Comparison of ENCODE assay signal across 17 cellular contexts in the genomic region with DNA sequence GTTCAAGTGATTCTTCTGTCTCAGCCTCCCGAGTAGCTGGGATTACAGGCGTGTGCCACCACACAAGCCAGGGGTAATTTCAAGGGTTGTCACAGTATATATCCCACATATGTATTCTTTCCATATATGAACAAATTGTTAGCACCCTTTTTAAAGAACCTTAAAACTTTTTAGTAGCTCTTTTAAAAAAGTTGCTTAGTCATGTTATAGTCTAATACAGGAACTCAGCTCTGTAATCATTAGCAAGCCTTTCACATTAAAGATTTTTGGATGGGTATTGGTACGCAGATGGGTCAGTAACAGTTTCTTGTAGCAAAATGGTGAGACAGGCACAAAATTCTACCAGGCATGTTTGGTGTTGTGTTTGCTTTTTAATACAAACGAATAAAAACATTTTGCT. TPM values are rescaled to one million over a fixed set of nuclear protein-coding genes. Genes with fewer than 3 reads are reported as not detected.
DNase-seq lines count a peak whose midpoint lies in the region; ATAC-seq, FAIRE-seq and TF ChIP-seq lines count a peak whose summit lies in the region.
"Had no signal": no experiment of that assay in that cellular context is flagged by ENCODE, and none has a peak within 500 bp of the region (broad histone marks: within the 10 kb centered on the region; RNA-seq: fewer than 3 reads in every experiment).

No MANE protein-coding gene starts in this region.

- peak overlapping the region; percentile 74 for H3K27ac Mint-ChIP-seq in activated naive CD4-positive, alpha-beta T cell treated with anti-CD3 and anti-CD28 coated beads, Interleukin-2, amount 50 U/mL, for 24 hours
- peak overlapping the region in 1 of 2 donors; percentile 44 for H3K27ac Mint-ChIP-seq in activated naive CD4-positive, alpha-beta T cell treated with anti-CD3 and anti-CD28 coated beads, Interleukin-2, amount 50 U/mL, for 72 hours
- H3K27ac Mint-ChIP-seq in HFFc6: peak overlapping the region; percentile 69
- peak overlapping the region; percentile 77 for H3K27ac Mint-ChIP-seq in activated T-helper 17 cell treated with anti-CD3 and anti-CD28 coated beads, Interleukin-2, amount 50 U/mL, for 72 hours
- peak overlapping the region; percentile 52 for H3K27ac Mint-ChIP-seq in progenitor cell of endocrine pancreas
- H3K27ac Mint-ChIP-seq: neural progenitor cell had no signal

- no peaks in the 10 kb centered on the region for H3K27me3 Mint-ChIP-seq in activated naive CD4-positive, alpha-beta T cell treated with anti-CD3 and anti-CD28 coated beads, Interleukin-2, amount 50 U/mL, for 24 hours
- H3K27me3 Mint-ChIP-seq in HFFc6 (ENCODE audit: insufficient read depth) (peaks cover 2% of the 10 kb centered on the region; the same call in 1 of the 2 replicates), progenitor cell of endocrine pancreas (no peaks in the 10 kb centered on the region)
- no peaks in the 10 kb centered on the region for H3K27me3 Mint-ChIP-seq in activated T-helper 17 cell treated with anti-CD3 and anti-CD28 coated beads, Interleukin-2, amount 50 U/mL, for 72 hours

- H3K36me3 Mint-ChIP-seq in activated naive CD4-positive, alpha-beta T cell treated with anti-CD3 and anti-CD28 coated beads, Interleukin-2, amount 50 U/mL, for 24 hours: peaks cover 8% of the 10 kb centered on the region
- peaks cover 0 to 10% of the 10 kb centered on the region in 2 donors for H3K36me3 Mint-ChIP-seq in activated naive CD4-positive, alpha-beta T cell treated with anti-CD3 and anti-CD28 coated beads, Interleukin-2, amount 50 U/mL, for 72 hours
- peaks cover 22% of the 10 kb centered on the region for H3K36me3 Mint-ChIP-seq in HFFc6 (ENCODE audit: low read depth)
- H3K36me3 Mint-ChIP-seq in activated T-helper 17 cell treated with anti-CD3 and anti-CD28 coated beads, Interleukin-2, amount 50 U/mL, for 72 hours (ENCODE audit: low read depth): peaks cover 60% of the 10 kb centered on the region
- peaks cover 16% of the 10 kb centered on the region for H3K36me3 Mint-ChIP-seq in progenitor cell of endocrine pancreas (ENCODE audit: insufficient read depth)

- peaks cover 74% of the 10 kb centered on the region for H3K4me1 Mint-ChIP-seq in activated naive CD4-positive, alpha-beta T cell treated with anti-CD3 and anti-CD28 coated beads, Interleukin-2, amount 50 U/mL, for 24 hours
- peaks cover 64% of the 10 kb centered on the region for H3K4me1 Mint-ChIP-seq in HFFc6 (ENCODE audit: low read depth)
- peaks cover 20% of the 10 kb centered on the region for H3K4me1 Mint-ChIP-seq in activated T-helper 17 cell treated with anti-CD3 and anti-CD28 coated beads, Interleukin-2, amount 50 U/mL, for 72 hours
- peaks cover 20% of the 10 kb centered on the region for H3K4me1 Mint-ChIP-seq in progenitor cell of endocrine pancreas (ENCODE audit: low read depth)

- no peaks in the 10 kb centered on the region for H3K9me3 Mint-ChIP-seq in activated naive CD4-positive, alpha-beta T cell treated with anti-CD3 and anti-CD28 coated beads, Interleukin-2, amount 50 U/mL, for 24 hours
- H3K9me3 Mint-ChIP-seq in activated naive CD4-positive, alpha-beta T cell treated with anti-CD3 and anti-CD28 coated beads, Interleukin-2, amount 50 U/mL, for 72 hours: no peaks in the 10 kb centered on the region
- no peaks in the 10 kb centered on the region for H3K9me3 Mint-ChIP-seq in HFFc6
- no peaks in the 10 kb centered on the region for H3K9me3 Mint-ChIP-seq in activated T-helper 17 cell treated with anti-CD3 and anti-CD28 coated beads, Interleukin-2, amount 50 U/mL, for 72 hours
- H3K9me3 Mint-ChIP-seq in progenitor cell of endocrine pancreas (ENCODE audit: low read depth): no peaks in the 10 kb centered on the region

- no peak overlapping the region for H3K4me3 Mint-ChIP-seq in activated naive CD4-positive, alpha-beta T cell treated with anti-CD3 and anti-CD28 coated beads, Interleukin-2, amount 50 U/mL, for 24 hours
- H3K4me3 Mint-ChIP-seq in HFFc6: no peak overlapping the region
- H3K4me3 Mint-ChIP-seq in activated T-helper 17 cell treated with anti-CD3 and anti-CD28 coated beads, Interleukin-2, amount 50 U/mL, for 72 hours: peak overlapping the region; percentile 39
- no peak overlapping the region for H3K4me3 Mint-ChIP-seq in progenitor cell of endocrine pancreas (ENCODE audit: low read depth)
- H3K4me3 Mint-ChIP-seq: neural progenitor cell had no signal

- ATAC-seq in activated naive CD4-positive, alpha-beta T cell treated with anti-CD3 and anti-CD28 coated beads, Interleukin-2, amount 50 U/mL, for 72 hours: no peak
- ATAC-seq in activated T-helper 17 cell treated with anti-CD3 and anti-CD28 coated beads, Interleukin-2, amount 50 U/mL, for 72 hours (replicated peaks): no peak
- no peak for ATAC-seq in HG03520 (IDR thresholded peaks at IDR 0.05; ENCODE audit: unreplicated experiment)
- no peak for ATAC-seq in HG02610 (IDR thresholded peaks at IDR 0.05; ENCODE audit: unreplicated experiment)

- TF ChIP-seq CTCF in HFFc6 (IDR thresholded peaks at IDR 0.05) (no peak), progenitor cell of endocrine pancreas (IDR thresholded peaks at IDR 0.05; ENCODE audit: unreplicated experiment) (no peak)

- no peak for DNase-seq in activated naive CD4-positive, alpha-beta T cell treated with anti-CD3 and anti-CD28 coated beads, Interleukin-2, amount 50 U/mL, for 72 hours (ENCODE audit: low spot score in 2 of 2)
- DNase-seq in HFFc6: no peak
- no peak for DNase-seq in progenitor cell of endocrine pancreas (ENCODE audit: low spot score, unreplicated experiment)
- no peak for DNase-seq in HTR-8/SVneo (ENCODE audit: insufficient read length, low spot score)
- DNase-seq: DMS 273 treated with DMSO at 0.1 percent for 48 hours, GOT3, islet precursor cell, MG63, NCI-H2029, NCI-H524, substantia nigra had no signal

- FAIRE-seq in HTR-8/SVneo (lab: Jason Lieb, UNC): no peak
- FAIRE-seq: TTC549 had no signal

RNA-seq across cellular contexts. Expression of a gene that starts 10.9 kb away (rescaled TPM):
- 10 to 100 TPM; 78.0 to 83.7 TPM for total RNA-seq in activated naive CD4-positive, alpha-beta T cell treated with anti-CD3 and anti-CD28 coated beads, Interleukin-2, amount 50 U/mL, for 72 hours
- total RNA-seq in HFFc6 (2021; fragmentation: NEBNext Ultra II Directional; extraction: Animal tissue kit (Norgen Biotek cat#: 25700)): 100 to 1,000 TPM in 5 of 6 experiments, 10 to 100 TPM in 1; 86.4 to 119 (median 109) TPM
- total RNA-seq in activated T-helper 17 cell treated with anti-CD3 and anti-CD28 coated beads, Interleukin-2, amount 50 U/mL, for 72 hours: 10 to 100 TPM; 49.8 to 92.9 TPM
- 75.0 and 75.2 TPM in 2 replicates for total RNA-seq in progenitor cell of endocrine pancreas
